In the genomic region with DNA sequence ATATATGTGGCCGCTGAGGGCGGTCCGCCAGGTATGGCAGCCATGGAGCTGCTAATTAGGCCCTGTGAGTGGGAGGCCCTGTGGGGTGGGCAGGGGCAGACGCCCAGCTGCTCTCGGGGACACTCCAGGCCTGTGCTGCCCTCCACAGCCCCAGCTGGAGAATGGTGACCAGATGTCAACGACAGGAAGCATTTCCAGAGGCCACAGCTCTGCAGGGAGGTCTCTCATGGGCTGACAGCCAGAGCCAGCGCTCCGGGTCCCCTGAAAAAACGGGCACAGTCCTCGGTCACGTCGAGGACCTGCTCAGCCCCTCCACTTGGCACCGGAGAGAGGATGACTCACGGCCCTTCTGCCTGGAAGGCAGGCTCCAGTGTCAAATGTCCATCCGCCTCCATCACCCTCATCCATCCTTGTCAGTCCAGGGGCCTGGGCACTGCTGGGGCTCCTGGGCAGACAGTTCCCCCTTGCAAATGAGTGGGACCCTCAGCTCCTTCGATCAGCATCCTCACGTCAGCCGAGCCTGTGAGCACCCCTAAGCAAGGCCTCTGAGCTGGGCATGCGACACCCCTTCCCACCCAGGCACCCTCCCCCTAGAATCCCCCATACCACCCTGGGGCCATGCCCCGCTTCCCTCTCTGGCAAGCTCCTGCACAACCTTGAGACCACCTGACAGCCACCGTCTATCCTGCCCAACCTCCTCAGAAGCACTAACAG, we compare ENCODE assay signal across 9 cellular contexts. TPM values are rescaled to one million over a fixed set of nuclear protein-coding genes. Genes with fewer than 3 reads are reported as not detected.
DNase-seq lines count a peak whose midpoint lies in the region; ATAC-seq and TF ChIP-seq lines count a peak whose summit lies in the region.
"Had no signal": no experiment of that assay in that cellular context is flagged by ENCODE, and none has a peak within 500 bp of the region (broad histone marks: within the 10 kb centered on the region; RNA-seq: fewer than 3 reads in every experiment).

No MANE protein-coding gene starts in this region.

- no peaks in the 10 kb centered on the region for H3K27me3 ChIP-seq in BJ (ENCODE audit: control insufficient read depth, insufficient read depth, low read length)
- H3K27me3 ChIP-seq: SJSA1 had no signal

- H3K4me1 Mint-ChIP-seq in activated T-helper 17 cell treated with anti-CD3 and anti-CD28 coated beads, Interleukin-2, amount 50 U/mL, for 72 hours, result peaks cover 42% of the 10 kb centered on the region

- DNase-seq in BJ (ENCODE audit: low read depth) (no peak), HEK293T (ENCODE audit: extremely low spot score) (no peak), lung microvascular endothelial cell (ENCODE audit: low read depth in 2 of 2) (peak; percentile 44), mesenteric fat pad (ENCODE audit: low spot score) (no peak), posterior cingulate gyrus (no peak)
- DNase-seq in stimulated activated naive CD4-positive, alpha-beta T cell (lab: John Stamatoyannopoulos, UW), result no peak

- H3K27ac Mint-ChIP-seq in activated T-helper 17 cell treated with anti-CD3 and anti-CD28 coated beads, Interleukin-2, amount 50 U/mL, for 72 hours, result no peak overlapping the region

- CTCF ChIA-PET in BJ (lab: Yijun Ruan, JAX), result interaction anchor here (0.6 to 5.3 kb wide), 7 partner anchors 9 to 214 kb away, joined by 3 to 28 read pairs (median 4); no protein-coding TSS in a partner anchor
- CTCF ChIA-PET in HEK293T (lab: Yijun Ruan, JAX), result interaction anchor here (0.5 to 2.2 kb wide), 5 partner anchors 10 to 1301 kb away, joined by 3 to 10 read pairs (median 4); no protein-coding TSS in a partner anchor

- peaks cover 3% of the 10 kb centered on the region for H3K36me3 ChIP-seq in BJ (ENCODE audit: control insufficient read depth, insufficient read depth, low read length)
- H3K36me3 ChIP-seq: SJSA1 had no signal

- POLR2A ChIA-PET in BJ (lab: Charles Lee) (interaction anchor here (0.6 kb wide), 1 partner anchor 284 kb away, joined by 3 read pairs; no protein-coding TSS in a partner anchor), HEK293T (lab: Yijun Ruan, JAX) (interaction anchor here (1.0 kb wide), 1 partner anchor 13 kb away, joined by 3 read pairs; no protein-coding TSS in a partner anchor)

- H3K9me3 Mint-ChIP-seq in activated T-helper 17 cell treated with anti-CD3 and anti-CD28 coated beads, Interleukin-2, amount 50 U/mL, for 72 hours, result no peaks in the 10 kb centered on the region

- H3K36me3 Mint-ChIP-seq in activated T-helper 17 cell treated with anti-CD3 and anti-CD28 coated beads, Interleukin-2, amount 50 U/mL, for 72 hours (ENCODE audit: low read depth), result peaks cover 4% of the 10 kb centered on the region

- no peak for ATAC-seq in activated T-helper 17 cell treated with anti-CD3 and anti-CD28 coated beads, Interleukin-2, amount 50 U/mL, for 72 hours (replicated peaks)
- no peak for ATAC-seq in HG03135 (IDR thresholded peaks at IDR 0.05; ENCODE audit: unreplicated experiment)

- no peak for TF ChIP-seq CTCF in BJ (IDR thresholded peaks at IDR 0.05; ENCODE audit: insufficient read depth, low read depth, low read length)

- peaks cover 3% of the 10 kb centered on the region for H3K27me3 Mint-ChIP-seq in activated T-helper 17 cell treated with anti-CD3 and anti-CD28 coated beads, Interleukin-2, amount 50 U/mL, for 72 hours

- H3K4me3 ChIP-seq in BJ (ENCODE audit: low read depth, low read length), result peak overlapping the region; percentile 72; the same call in 1 of the 2 replicates
- H3K4me3 ChIP-seq: SJSA1 had no signal

- peak overlapping the region; percentile 77 for H3K4me3 Mint-ChIP-seq in activated T-helper 17 cell treated with anti-CD3 and anti-CD28 coated beads, Interleukin-2, amount 50 U/mL, for 72 hours

- intact Hi-C loops in posterior cingulate gyrus (cut with DNase I), result no loop called here

TF ChIP-seq in HEK293T, 16 proteins besides CTCF, POLR2A, EP300 and RAD21:
- TF ChIP-seq FOXM1 (IDR thresholded peaks at IDR 0.05; ENCODE audit: borderline replicate concordance) (no peak), ELF4 (IDR thresholded peaks at IDR 0.05) (no peak), CTBP1 (IDR thresholded peaks at IDR 0.05; ENCODE audit: borderline replicate concordance) (no peak), HDGF (IDR thresholded peaks at IDR 0.05; ENCODE audit: borderline replicate concordance) (no peak), SP1 (IDR thresholded peaks at IDR 0.05) (no peak)
- TF ChIP-seq, protein P1, sequence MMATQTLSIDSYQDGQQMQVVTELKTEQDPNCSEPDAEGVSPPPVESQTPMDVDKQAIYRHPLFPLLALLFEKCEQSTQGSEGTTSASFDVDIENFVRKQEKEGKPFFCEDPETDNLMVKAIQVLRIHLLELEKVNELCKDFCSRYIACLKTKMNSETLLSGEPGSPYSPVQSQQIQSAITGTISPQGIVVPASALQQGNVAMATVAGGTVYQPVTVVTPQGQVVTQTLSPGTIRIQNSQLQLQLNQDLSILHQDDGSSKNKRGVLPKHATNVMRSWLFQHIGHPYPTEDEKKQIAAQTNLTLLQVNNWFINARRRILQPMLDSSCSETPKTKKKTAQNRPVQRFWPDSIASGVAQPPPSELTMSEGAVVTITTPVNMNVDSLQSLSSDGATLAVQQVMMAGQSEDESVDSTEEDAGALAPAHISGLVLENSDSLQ (IDR thresholded peaks at IDR 0.05), result peak; percentile 42

RNA-seq across cellular contexts. Expression of gene BID, which starts 1.9 kb away (rescaled TPM):
- 58.2 and 96.4 TPM in 2 replicates for polyA plus RNA-seq in BJ (2011; rRNA removed)
- polyA minus RNA-seq in BJ (2011; rRNA and poly(A)+ RNA removed), result 26.4 and 40.3 TPM in 2 replicates
- total RNA-seq in activated T-helper 17 cell treated with anti-CD3 and anti-CD28 coated beads, Interleukin-2, amount 50 U/mL, for 72 hours, result 10 to 100 TPM in 1 of 2 donors, 1 to 10 TPM in 1; 6.2 to 19.2 TPM
- total RNA-seq in lung microvascular endothelial cell (39.4 and 43.3 TPM in 2 replicates), mesenteric fat pad (30.6 TPM)

Comparison
In these comparisons a context has a peak if more than half of its experiments do, and no peak if none do; other contexts are left out.
1. DNase-seq: peak in lung microvascular endothelial cell (2 of 2); none in BJ (single experiment), HEK293T (single experiment), mesenteric fat pad (single experiment), posterior cingulate gyrus (0 of 10) and stimulated activated naive CD4-positive, alpha-beta T cell (0 of 6).